ENCODE assay signal across 8 cellular contexts in genomic region chr14:92680781-92681650, GRCh38.
A peak's percentile ranks its signal among the peaks of the same experiment; 100 is the strongest.
DNase-seq lines count a peak whose midpoint lies in the region; ATAC-seq lines count a peak whose summit lies in the region.

No MANE protein-coding gene starts in this region.

- DNase-seq in SHP77 (lab: John Stamatoyannopoulos, UW), result peak; percentile 55 to 58
- DNase-seq in SHP77 treated with DMSO at 0.1 percent for 48 hours (lab: John Stamatoyannopoulos, UW), result no peak
- peak; percentile 72 to 83 for DNase-seq in NCI-H446 (lab: John Stamatoyannopoulos, UW)
- DNase-seq in activated CD4-positive, alpha-beta T cell treated with anti-CD3 and anti-CD28 coated beads for 4 hours, result peak; percentile 66 to 72
- peak; percentile 72 for DNase-seq in cerebellum (ENCODE audit: low spot score)
- DNase-seq in left kidney (ENCODE audit: low read depth, low spot score), result peak; percentile 86
- peak; percentile 30 to 71 (median 58) for DNase-seq in stimulated activated CD4-positive, alpha-beta T cell treated with anti-CD3 and anti-CD28 coated beads, TNF-alpha, amount 100 ng/mL, for 1 hour (ENCODE audit: low read depth in 3 of 3, low spot score in 1 of 3)

- no peak for ATAC-seq in HG03378 (IDR thresholded peaks at IDR 0.05; ENCODE audit: unreplicated experiment)
